ENCODE assay signal across 23 cellular contexts in the genomic region with DNA sequence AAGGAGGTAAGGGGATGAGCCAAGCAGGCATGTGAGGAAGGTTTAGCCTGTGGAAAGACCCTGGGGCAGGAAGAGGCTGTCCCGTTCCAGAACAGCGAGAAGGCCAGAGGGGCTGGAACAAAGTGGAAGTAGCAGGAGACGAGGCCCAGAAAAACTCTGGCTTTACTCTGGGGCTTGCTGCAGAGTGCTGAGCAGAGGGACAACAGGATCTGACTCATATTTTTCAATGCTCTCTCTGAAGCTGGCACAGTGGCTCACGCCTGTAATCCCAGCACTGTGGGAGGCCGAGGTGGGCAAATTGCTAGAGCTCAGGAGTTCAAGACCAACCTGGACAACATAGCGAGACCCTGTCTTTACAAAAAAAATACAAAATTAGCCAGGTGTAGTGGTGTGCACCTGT. TPM values are rescaled to one million over a fixed set of nuclear protein-coding genes. Genes with fewer than 3 reads are reported as not detected.
"Had no signal": no experiment of that assay in that cellular context is flagged by ENCODE, and none has a peak within 500 bp of the region (broad histone marks: within the 10 kb centered on the region; RNA-seq: fewer than 3 reads in every experiment).

No MANE protein-coding gene starts in this region.

- H3K4me3 Mint-ChIP-seq: activated B cell treated with CpG ODN at 0.5 μM for 24 hours; activated CD4-positive, alpha-beta T cell treated with anti-CD3 and anti-CD28 coated beads, Interleukin-2, amount 10 ng/mL, durations not matched to agents 24 days and 14 days; activated CD8-positive, alpha-beta memory T cell treated with anti-CD3 and anti-CD28 coated beads, Interleukin-2, amount 10 ng/mL, durations not matched to agents 7 days and 5 days; activated naive CD4-positive, alpha-beta T cell treated with anti-CD3 and anti-CD28 coated beads, Interleukin-2, amount 50 U/mL, for 24 hours; activated T-cell treated with anti-CD3 and anti-CD28 coated beads, Interleukin-2, amount 50 U/mL, for 24 hours; activated T-helper 1 cell treated with anti-CD3 and anti-CD28 coated beads, Interleukin-12 subunit alpha, Interleukin-12 subunit beta, Interleukin-2, Interleukin-4 antibody, amounts not matched to agents 30 ng/mL and 10 ng/mL and 1 ng/mL, durations not matched to agents 14 hours and 24 hours and 36 hours; brain; T-helper 1 cell treated with Interleukin-12 subunit alpha and Interleukin-12 subunit beta and Interleukin-4 antibody, amounts not matched to agents 30 μg/mL and 1 μg/mL, for 36 hours had no signal

- H3K4me1 Mint-ChIP-seq: activated CD4-positive, alpha-beta T cell treated with anti-CD3 and anti-CD28 coated beads, Interleukin-2, amount 10 ng/mL, durations not matched to agents 24 days and 14 days; activated CD8-positive, alpha-beta memory T cell treated with anti-CD3 and anti-CD28 coated beads, Interleukin-2, amount 10 ng/mL, durations not matched to agents 7 days and 5 days; activated naive CD4-positive, alpha-beta T cell treated with anti-CD3 and anti-CD28 coated beads, Interleukin-2, amount 50 U/mL, for 24 hours had no signal

- H3K27ac Mint-ChIP-seq: activated B cell treated with CpG ODN at 0.5 μM for 24 hours; activated CD4-positive, alpha-beta T cell treated with anti-CD3 and anti-CD28 coated beads, Interleukin-2, amount 10 ng/mL, durations not matched to agents 24 days and 14 days; activated CD8-positive, alpha-beta memory T cell treated with anti-CD3 and anti-CD28 coated beads, Interleukin-2, amount 10 ng/mL, durations not matched to agents 7 days and 5 days; activated naive CD4-positive, alpha-beta T cell treated with anti-CD3 and anti-CD28 coated beads, Interleukin-2, amount 50 U/mL, for 24 hours; activated T-cell treated with anti-CD3 and anti-CD28 coated beads, Interleukin-2, amount 50 U/mL, for 24 hours; activated T-helper 1 cell treated with anti-CD3 and anti-CD28 coated beads, Interleukin-12 subunit alpha, Interleukin-12 subunit beta, Interleukin-2, Interleukin-4 antibody, amounts not matched to agents 30 ng/mL and 10 ng/mL and 1 ng/mL, durations not matched to agents 14 hours and 24 hours and 36 hours; brain; T-helper 1 cell treated with Interleukin-12 subunit alpha and Interleukin-12 subunit beta and Interleukin-4 antibody, amounts not matched to agents 30 μg/mL and 1 μg/mL, for 36 hours had no signal

- DNase-seq: activated B cell treated with CpG ODN at 0.5 μM for 24 hours; activated CD4-positive, alpha-beta T cell treated with anti-CD3 and anti-CD28 coated beads for 1 hour; activated CD4-positive, alpha-beta T cell treated with anti-CD3 and anti-CD28 coated beads, Interleukin-2, amount 10 ng/mL, durations not matched to agents 24 days and 14 days; activated CD4-positive, alpha-beta T cell treated with anti-CD3 and anti-CD28 coated beads, Interleukin-2, amount 50 U/mL, for 48 hours; activated CD8-positive, alpha-beta memory T cell treated with anti-CD3 and anti-CD28 coated beads, Interleukin-2, amount 10 ng/mL, durations not matched to agents 7 days and 5 days; activated effector memory CD4-positive, alpha-beta T cell treated with Interleukin-2 at 50 U/mL for 16 hours; activated naive CD4-positive, alpha-beta T cell; activated T-cell treated with anti-CD3 and anti-CD28 coated beads, Interleukin-2, amount 50 U/mL, for 24 hours; NCI-H1092; NCI-H1417; NCI-H1930; NCI-H2107; NCI-H226; NCI-H526; NCI-H774; OCI-M1; SHP77 treated with DMSO at 0.1 percent for 48 hours had no signal

- ATAC-seq: activated CD8-positive, alpha-beta memory T cell treated with anti-CD3 and anti-CD28 coated beads, Interleukin-2, amount 10 ng/mL, durations not matched to agents 7 days and 5 days had no signal

- H3K27me3 Mint-ChIP-seq: activated CD4-positive, alpha-beta T cell treated with anti-CD3 and anti-CD28 coated beads, Interleukin-2, amount 10 ng/mL, durations not matched to agents 24 days and 14 days had no signal

- H3K9me3 Mint-ChIP-seq: activated B cell treated with CpG ODN at 0.5 μM for 24 hours; activated CD4-positive, alpha-beta T cell treated with anti-CD3 and anti-CD28 coated beads, Interleukin-2, amount 10 ng/mL, durations not matched to agents 24 days and 14 days; activated naive CD4-positive, alpha-beta T cell treated with anti-CD3 and anti-CD28 coated beads, Interleukin-2, amount 50 U/mL, for 24 hours; activated T-cell treated with anti-CD3 and anti-CD28 coated beads, Interleukin-2, amount 50 U/mL, for 24 hours; activated T-helper 1 cell treated with anti-CD3 and anti-CD28 coated beads, Interleukin-12 subunit alpha, Interleukin-12 subunit beta, Interleukin-2, Interleukin-4 antibody, amounts not matched to agents 30 ng/mL and 10 ng/mL and 1 ng/mL, durations not matched to agents 14 hours and 24 hours and 36 hours; brain; T-helper 1 cell treated with Interleukin-12 subunit alpha and Interleukin-12 subunit beta and Interleukin-4 antibody, amounts not matched to agents 30 μg/mL and 1 μg/mL, for 36 hours had no signal

- H3K36me3 Mint-ChIP-seq: activated CD8-positive, alpha-beta memory T cell treated with anti-CD3 and anti-CD28 coated beads, Interleukin-2, amount 10 ng/mL, durations not matched to agents 7 days and 5 days; activated naive CD4-positive, alpha-beta T cell treated with anti-CD3 and anti-CD28 coated beads, Interleukin-2, amount 50 U/mL, for 24 hours; brain had no signal

RNA-seq across cellular contexts. Expression of a gene that starts 52.4 kb away (rescaled TPM):
- total RNA-seq: activated B cell treated with CpG ODN at 0.5 μM for 24 hours; activated CD4-positive, alpha-beta T cell treated with anti-CD3 and anti-CD28 coated beads, Interleukin-2, amount 10 ng/mL, durations not matched to agents 24 days and 14 days; activated CD8-positive, alpha-beta memory T cell treated with anti-CD3 and anti-CD28 coated beads, Interleukin-2, amount 10 ng/mL, durations not matched to agents 7 days and 5 days; activated T-helper 1 cell treated with anti-CD3 and anti-CD28 coated beads, Interleukin-12 subunit alpha, Interleukin-12 subunit beta, Interleukin-2, Interleukin-4 antibody, amounts not matched to agents 30 ng/mL and 10 ng/mL and 1 ng/mL, durations not matched to agents 14 hours and 24 hours and 36 hours; aorta; SK-MEL-5 had no signal
